24 cellular contexts compared by ENCODE assay signal in genomic region chr16:81578015-81578554, GRCh38.
DNase-seq lines count a peak whose midpoint lies in the region; ATAC-seq, FAIRE-seq and TF ChIP-seq lines count a peak whose summit lies in the region.
"Had no signal": no experiment of that assay in that cellular context is flagged by ENCODE, and none has a peak within 500 bp of the region (broad histone marks: within the 10 kb centered on the region; RNA-seq: fewer than 3 reads in every experiment).

No MANE protein-coding gene starts in this region.

- no peak overlapping the region for H3K9ac ChIP-seq in HepG2 (ENCODE audit: insufficient read depth, low read depth, low read length)
- H3K9ac ChIP-seq in K562 (ENCODE audit: insufficient read depth in 1 of 2, low read depth in 2 of 2, low read length in 2 of 2) = no peak overlapping the region
- no peak overlapping the region for H3K9ac ChIP-seq in endothelial cell of umbilical vein (replicated peaks; ENCODE audit: extremely low read depth, insufficient read depth, low read length)
- H3K9ac ChIP-seq: BLaER1 treated with 17β-estradiol and CSF1 and Interleukin-3, amounts not matched to agents 10 nM and 100 nM had no signal

- H3K9me3 ChIP-seq in HepG2 (ENCODE audit: low read length) (no peaks in the 10 kb centered on the region), right lobe of liver (no peaks in the 10 kb centered on the region), K562 (replicated peaks; ENCODE audit: control insufficient read depth, insufficient read depth, low read depth, low read length) (no peaks in the 10 kb centered on the region; the same call in 1 of the 2 replicates), endothelial cell of umbilical vein (replicated peaks; ENCODE audit: control insufficient read depth, insufficient read depth, low read length) (no peaks in the 10 kb centered on the region), vagina (no peaks in the 10 kb centered on the region)
- no peaks in the 10 kb centered on the region for H3K9me3 ChIP-seq in naive thymus-derived CD4-positive, alpha-beta T cell (ENCODE audit: control insufficient read depth in 2 of 3, low read length in 3 of 3)
- H3K9me3 ChIP-seq: BE2C, HAP-1 had no signal

- intact Hi-C loops in HepG2 (cut with micrococcal nuclease; ENCODE audit: unreplicated experiment) (no loop called here), right lobe of liver (cut with DNase I) (no loop called here), K562 (cut with micrococcal nuclease) (no loop called here), endothelial cell of umbilical vein (cut with micrococcal nuclease) (no loop called here), vagina (cut with DNase I) (no loop called here)
- intact Hi-C loops in naive thymus-derived CD4-positive, alpha-beta T cell (cut with micrococcal nuclease) = no loop called here

- TF ChIP-seq RAD21 in HepG2 (CRISPR knock-in tag; IDR thresholded peaks at IDR 0.05) = no peak
- TF ChIP-seq RAD21 in K562 (CRISPR knock-in tag; conservative IDR thresholded peaks at IDR 0.05 in 1 of 2, IDR thresholded peaks at IDR 0.05 in 1 of 2) = no peak

- POLR2A ChIA-PET in HepG2 (lab: Yijun Ruan, JAX) (no interaction called here), K562 (lab: Yijun Ruan, JAX) (no interaction called here), endothelial cell of umbilical vein (lab: Charles Lee) (no interaction called here)
- POLR2A ChIA-PET in naive thymus-derived CD4-positive, alpha-beta T cell (lab: Charles Lee) = no interaction called here

- H3K27ac ChIP-seq in HepG2 (ENCODE audit: extremely low read length, insufficient read depth, low read length) (no peak overlapping the region), right lobe of liver (no peak overlapping the region), K562 (ENCODE audit: extremely low read depth, low read depth, low read length) (no peak overlapping the region), endothelial cell of umbilical vein (ENCODE audit: insufficient read depth, low read depth, low read length) (no peak overlapping the region), vagina (no peak overlapping the region)
- no peak overlapping the region for H3K27ac ChIP-seq in naive thymus-derived CD4-positive, alpha-beta T cell (ENCODE audit: low read depth, low read length)
- H3K27ac ChIP-seq: 22Rv1; BLaER1 treated with 17β-estradiol and CSF1 and Interleukin-3, amounts not matched to agents 10 nM and 100 nM had no signal

- TF ChIP-seq EP300 in HepG2 (IDR thresholded peaks at IDR 0.05; ENCODE audit: low read depth in 2 of 2, low read length in 2 of 2) (no peak), HepG2 (CRISPR knock-in tag; IDR thresholded peaks at IDR 0.05; ENCODE audit: borderline replicate concordance) (no peak), K562 (IDR thresholded peaks at IDR 0.05; ENCODE audit: low read length) (no peak)

- DNase-seq in HepG2 (ENCODE audit: low spot score) = no peak
- no peak for DNase-seq in right lobe of liver
- DNase-seq in K562 (ENCODE audit: extremely low read depth in 1 of 4, low spot score in 3 of 4) = no peak
- no peak for DNase-seq in endothelial cell of umbilical vein (ENCODE audit: low read depth, low spot score)
- DNase-seq in naive thymus-derived CD4-positive, alpha-beta T cell = no peak
- no peak for DNase-seq in putamen (ENCODE audit: low spot score)
- no peak for DNase-seq in HCEC 1CT
- no peak for DNase-seq in vagina (ENCODE audit: extremely low spot score in 2 of 2)
- DNase-seq: AML-193; BE2C; Calu3; CD4-positive, alpha-beta T cell; COR-L47; DMS53; DMS79 treated with DMSO at 0.1 percent for 48 hours; GF-D8; GOT3 had no signal

- H3K27me3 ChIP-seq in HepG2 (ENCODE audit: control insufficient read depth in 1 of 2, insufficient read depth in 2 of 2, low read length in 2 of 2) (no peaks in the 10 kb centered on the region), right lobe of liver (no peaks in the 10 kb centered on the region), K562 (ENCODE audit: control insufficient read depth in 2 of 2, insufficient read depth in 2 of 2, low read length in 2 of 2) (no peaks in the 10 kb centered on the region; a peak in 1 of 5 replicates), endothelial cell of umbilical vein (ENCODE audit: control insufficient read depth in 2 of 2, insufficient read depth in 2 of 2, low read length in 2 of 2) (no peaks in the 10 kb centered on the region), vagina (no peaks in the 10 kb centered on the region)
- H3K27me3 ChIP-seq in naive thymus-derived CD4-positive, alpha-beta T cell (ENCODE audit: control insufficient read depth in 2 of 2, insufficient read depth in 2 of 2, low read length in 2 of 2) = no peaks in the 10 kb centered on the region
- H3K27me3 ChIP-seq: BE2C; BLaER1 treated with 17β-estradiol and CSF1 and Interleukin-3, amounts not matched to agents 10 nM and 100 nM had no signal

- ATAC-seq in HepG2 (no peak), right lobe of liver (no peak), K562 (no peak)
- ATAC-seq in naive thymus-derived CD4-positive, alpha-beta T cell = peak; percentile 45

- no peaks in the 10 kb centered on the region for H3K27me3 Mint-ChIP-seq in naive thymus-derived CD4-positive, alpha-beta T cell
- H3K27me3 Mint-ChIP-seq: CD4-positive, alpha-beta T cell had no signal

- TF ChIP-seq POLR2A in HepG2 (IDR thresholded peaks at IDR 0.05; ENCODE audit: insufficient read depth in 1 of 2, low read depth in 2 of 2, low read length in 2 of 2) (no peak), right lobe of liver (IDR thresholded peaks at IDR 0.05) (no peak), K562 (conservative IDR thresholded peaks at IDR 0.05) (no peak), endothelial cell of umbilical vein (IDR thresholded peaks at IDR 0.05; ENCODE audit: low read depth, low read length) (no peak), vagina (IDR thresholded peaks at IDR 0.05) (no peak)

- BruUV-seq in HepG2 (replicated peaks; lab: Mats Ljungman, UMichigan) = no TSS peak
- BruUV-seq in K562 (replicated peaks; lab: Mats Ljungman, UMichigan) = no TSS peak
- BruUV-seq in endothelial cell of umbilical vein (replicated peaks; lab: Mats Ljungman, UMichigan) = no TSS peak

- CTCF ChIA-PET in HepG2 (lab: Yijun Ruan, JAX; ENCODE audit: low intra/inter-chr PET ratio, low total read pairs) (no interaction called here), K562 (lab: Yijun Ruan, JAX; ENCODE audit: low intra/inter-chr PET ratio) (no interaction called here), endothelial cell of umbilical vein (lab: Charles Lee) (interaction anchor here (0.6 to 1.2 kb wide), 3 partner anchors 91 to 182 kb away, joined by 3 read pairs; no protein-coding TSS in a partner anchor)
- CTCF ChIA-PET in naive thymus-derived CD4-positive, alpha-beta T cell (lab: Charles Lee) = no interaction called here

- H3K79me2 ChIP-seq in HepG2 (ENCODE audit: insufficient read depth, low read length) = peaks cover 64% of the 10 kb centered on the region
- H3K79me2 ChIP-seq in K562 (ENCODE audit: control insufficient read depth, insufficient read depth, low read length) = peaks cover 19% of the 10 kb centered on the region
- H3K79me2 ChIP-seq in endothelial cell of umbilical vein (ENCODE audit: control insufficient read depth, insufficient read depth, low read length) = peaks cover 7% of the 10 kb centered on the region

- peaks cover 0 to 14% (median 0%) of the 10 kb centered on the region in 5 donors for H3K36me3 Mint-ChIP-seq in naive thymus-derived CD4-positive, alpha-beta T cell

- H3K36me3 ChIP-seq in HepG2 (replicated peaks in 1 of 2; ENCODE audit: control insufficient read depth in 1 of 2, insufficient read depth in 2 of 2, low read length in 2 of 2) = peaks cover 6 to 28% of the 10 kb centered on the region in 2 experiments; a peak in 4 of 5 replicates
- H3K36me3 ChIP-seq in right lobe of liver = no peaks in the 10 kb centered on the region
- H3K36me3 ChIP-seq in K562 (ENCODE audit: control insufficient read depth, insufficient read depth, low read length) = peaks cover 3% of the 10 kb centered on the region; the same call in 2 of the 3 replicates
- peaks cover 0 to 3% of the 10 kb centered on the region in 2 experiments for H3K36me3 ChIP-seq in endothelial cell of umbilical vein (ENCODE audit: control insufficient read depth in 2 of 2, extremely low read depth in 1 of 2, insufficient read depth in 2 of 2, low read length in 2 of 2)
- H3K36me3 ChIP-seq in naive thymus-derived CD4-positive, alpha-beta T cell (ENCODE audit: control insufficient read depth in 2 of 3, insufficient read depth in 3 of 3, low read length in 3 of 3) = no peaks in the 10 kb centered on the region
- H3K36me3 ChIP-seq in vagina = no peaks in the 10 kb centered on the region
- H3K36me3 ChIP-seq: BE2C, HAP-1 had no signal

- no peak for FAIRE-seq in HepG2 (lab: Jason Lieb, UNC)
- FAIRE-seq in K562 (lab: Jason Lieb, UNC) = no peak
- peak; percentile 48 for FAIRE-seq in endothelial cell of umbilical vein (lab: Jason Lieb, UNC)
- FAIRE-seq: A204.1, GM12891, H54 had no signal

- H3K9me3 Mint-ChIP-seq in naive thymus-derived CD4-positive, alpha-beta T cell = no peaks in the 10 kb centered on the region
- H3K9me3 Mint-ChIP-seq: CD14-positive monocyte; CD4-positive, alpha-beta T cell had no signal

- dilution Hi-C loops in endothelial cell of umbilical vein (cut with MboI; ENCODE audit: extremely low pct_ligation_motif_present, low sequenced_read_pairs) = no loop called here

- H3K4me3 ChIP-seq in HepG2 (replicated peaks in 1 of 3; ENCODE audit: insufficient read depth in 1 of 3, low read depth in 2 of 3, low read length in 3 of 3) (no peak overlapping the region), right lobe of liver (no peak overlapping the region), K562 (no peak overlapping the region), endothelial cell of umbilical vein (replicated peaks in 1 of 3; ENCODE audit: insufficient read depth in 1 of 3, low read depth in 1 of 3, low read length in 3 of 3) (no peak overlapping the region), vagina (no peak overlapping the region)
- no peak overlapping the region for H3K4me3 ChIP-seq in naive thymus-derived CD4-positive, alpha-beta T cell (ENCODE audit: low read length)
- H3K4me3 ChIP-seq: BLaER1 treated with 17β-estradiol and CSF1 and Interleukin-3, amounts not matched to agents 10 nM and 100 nM; HAP-1 had no signal

- 97% methylated on average over 4 of the region's 4 CpGs for WGBS in HepG2 (ENCODE audit: low lambda C conversion rate)
- WGBS in right lobe of liver (ENCODE audit: insufficient coverage, low coverage, low lambda C conversion rate, missing lambda C conversion rate) = 78% methylated on average over 4 of the region's 4 CpGs
- 62% methylated on average over 4 of the region's 4 CpGs for WGBS in K562 (ENCODE audit: insufficient coverage, low coverage, missing lambda C conversion rate)

- in situ Hi-C loops in HepG2 (cut with HindIII; ENCODE audit: extremely low pct_ligation_motif_present, low pct_unique_long_range_greater_than_20kb) (no loop called here), K562 (cut with MboI) (no loop called here)

- H3K4me1 ChIP-seq in HepG2 (ENCODE audit: insufficient read depth, low read length) = peaks cover 73% of the 10 kb centered on the region
- H3K4me1 ChIP-seq in right lobe of liver = peaks cover 0 to 21% (median 6%) of the 10 kb centered on the region in 4 donors
- peaks cover 0 to 3% of the 10 kb centered on the region in 2 experiments; a peak in 1 of 5 replicates for H3K4me1 ChIP-seq in K562 (replicated peaks in 1 of 2; ENCODE audit: control insufficient read depth in 2 of 2, insufficient read depth in 2 of 2, low read length in 2 of 2)
- H3K4me1 ChIP-seq in endothelial cell of umbilical vein (ENCODE audit: control insufficient read depth, extremely low read depth, insufficient read depth, low read length) = no peaks in the 10 kb centered on the region
- no peaks in the 10 kb centered on the region for H3K4me1 ChIP-seq in naive thymus-derived CD4-positive, alpha-beta T cell (ENCODE audit: control insufficient read depth in 2 of 2, insufficient read depth in 2 of 2, low read length in 2 of 2)
- peaks cover 39% of the 10 kb centered on the region for H3K4me1 ChIP-seq in vagina
- H3K4me1 ChIP-seq: BE2C, HAP-1 had no signal

- TF ChIP-seq CTCF in HepG2 (CRISPR knock-in tag; IDR thresholded peaks at IDR 0.05) = no peak
- TF ChIP-seq CTCF in right lobe of liver (IDR thresholded peaks at IDR 0.05) = no peak
- no peak for TF ChIP-seq CTCF in K562 (IDR thresholded peaks at IDR 0.05 in 2 of 3, conservative IDR thresholded peaks at IDR 0.05 in 1 of 3; ENCODE audit: insufficient read depth in 2 of 3, low read depth in 1 of 3, low read length in 3 of 3)
- TF ChIP-seq CTCF in endothelial cell of umbilical vein (IDR thresholded peaks at IDR 0.05; ENCODE audit: extremely low read depth in 1 of 2, insufficient read depth in 1 of 2, low read depth in 1 of 2, low read length in 2 of 2) = no peak
- no peak for TF ChIP-seq CTCF in vagina (IDR thresholded peaks at IDR 0.05)

- H3K4me1 Mint-ChIP-seq in naive thymus-derived CD4-positive, alpha-beta T cell = peaks cover 0 to 15% (median 6%) of the 10 kb centered on the region in 7 donors

- no peak overlapping the region for H3K27ac Mint-ChIP-seq in naive thymus-derived CD4-positive, alpha-beta T cell
- H3K27ac Mint-ChIP-seq: CD14-positive monocyte; CD4-positive, alpha-beta T cell had no signal

- H2AFZ ChIP-seq in HepG2 (ENCODE audit: low read length) (no peak overlapping the region), K562 (ENCODE audit: low read depth, low read length) (no peak overlapping the region), endothelial cell of umbilical vein (ENCODE audit: low read depth, low read length) (no peak overlapping the region)

- peaks cover 77% of the 10 kb centered on the region for H4K20me1 ChIP-seq in HepG2 (ENCODE audit: insufficient read depth, low read length)
- H4K20me1 ChIP-seq in K562 (replicated peaks; ENCODE audit: control insufficient read depth, insufficient read depth, low read length) = peaks cover 22% of the 10 kb centered on the region
- no peaks in the 10 kb centered on the region for H4K20me1 ChIP-seq in endothelial cell of umbilical vein (replicated peaks; ENCODE audit: control insufficient read depth, extremely low read depth, insufficient read depth, low read length)

- no peak overlapping the region for H3K4me2 ChIP-seq in HepG2 (ENCODE audit: low read depth, low read length)
- H3K4me2 ChIP-seq in K562 (ENCODE audit: insufficient read depth, low read length) = no peak overlapping the region
- no peak overlapping the region for H3K4me2 ChIP-seq in endothelial cell of umbilical vein (ENCODE audit: insufficient read depth, low read length)
- H3K4me2 ChIP-seq: BLaER1 treated with 17β-estradiol and CSF1 and Interleukin-3, amounts not matched to agents 10 nM and 100 nM had no signal

- H3K9me1 ChIP-seq in K562 (ENCODE audit: control insufficient read depth, insufficient read depth, low read length) = peaks cover 5% of the 10 kb centered on the region
- no peaks in the 10 kb centered on the region for H3K9me1 ChIP-seq in endothelial cell of umbilical vein (replicated peaks; ENCODE audit: control insufficient read depth, extremely low read depth, insufficient read depth, low read length)

- H3K4me3 Mint-ChIP-seq in naive thymus-derived CD4-positive, alpha-beta T cell = no peak overlapping the region
- H3K4me3 Mint-ChIP-seq: CD14-positive monocyte; CD4-positive, alpha-beta T cell had no signal

Comparison
In these comparisons a context has a peak if more than half of its experiments do, and no peak if none do; other contexts are left out.
1. Of the 241 proteins assayed by ChIP-seq in both HepG2 and K562: peak only in HepG2: none; only in K562: ARHGAP35, EHMT2, KDM1A and ZBTB2; in both: none; in neither: 235; mixed calls (peak in some experiments, not most) for 2.